In the genomic region with DNA sequence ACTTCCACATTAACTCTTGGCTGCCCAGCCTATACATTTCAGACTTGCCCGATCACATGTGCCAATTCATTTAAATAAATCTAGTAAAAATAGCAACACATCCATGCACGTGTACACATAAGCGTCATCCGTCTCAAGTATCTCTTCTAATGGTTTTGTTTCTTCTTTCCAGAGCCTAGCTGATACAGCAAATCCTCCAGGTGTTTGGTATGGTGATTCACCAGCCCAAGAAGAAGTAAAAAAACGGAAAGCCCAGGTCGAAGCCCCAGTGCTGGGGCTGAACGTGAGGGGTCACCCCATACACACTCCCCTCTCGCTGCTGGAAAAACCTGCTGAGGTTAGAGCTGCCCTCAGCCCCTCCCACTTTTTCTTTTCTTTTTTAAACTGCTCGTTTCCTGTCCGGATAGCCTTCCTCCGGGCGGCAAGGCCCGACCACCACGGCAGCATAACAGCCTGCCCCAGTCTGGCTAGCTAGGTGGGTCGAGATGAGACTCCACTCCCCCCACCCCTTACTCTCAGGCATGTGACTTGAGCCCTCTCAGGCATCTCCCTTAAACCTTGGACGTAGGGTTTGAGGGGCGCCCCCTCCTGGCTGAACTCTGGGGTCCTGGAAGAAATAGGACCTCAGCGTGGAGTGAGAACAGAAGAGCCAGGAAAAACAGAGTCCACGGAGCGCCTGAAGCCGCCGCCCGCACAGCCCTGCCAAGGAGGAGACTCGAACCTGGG, we compare ENCODE assay signal across 9 cellular contexts. TPM values are rescaled to one million over a fixed set of nuclear protein-coding genes. Genes with fewer than 3 reads are reported as not detected.
DNase-seq lines count a peak whose midpoint lies in the region; ATAC-seq and TF ChIP-seq lines count a peak whose summit lies in the region.
"Had no signal": no experiment of that assay in that cellular context is flagged by ENCODE, and none has a peak within 500 bp of the region (broad histone marks: within the 10 kb centered on the region; RNA-seq: fewer than 3 reads in every experiment).

No MANE protein-coding gene starts in this region.

- in situ Hi-C loops in ACHN (cut with HindIII; ENCODE audit: low pct_ligation_motif_present, low pct_unique_long_range_greater_than_20kb, low sequenced_read_pairs) (no loop called here), transverse colon (cut with MboI; ENCODE audit: low pct_ligation_motif_present in 1 of 4, low pct_unique_long_range_greater_than_20kb in 1 of 4, low sequenced_read_pairs in 3 of 4) (no loop called here)

- no peaks in the 10 kb centered on the region for H3K9me3 ChIP-seq in sigmoid colon
- no peaks in the 10 kb centered on the region for H3K9me3 ChIP-seq in transverse colon

- intact Hi-C loops in sigmoid colon (cut with DNase I) = no loop called here
- intact Hi-C loops in transverse colon (cut with DNase I; ENCODE audit: low total_unique reads) = no loop called here

- H3K36me3 ChIP-seq in GM06990 (ENCODE audit: control insufficient read depth, insufficient read depth, low read length) (no peaks in the 10 kb centered on the region), sigmoid colon (no peaks in the 10 kb centered on the region), transverse colon (no peaks in the 10 kb centered on the region)

- WGBS in sigmoid colon, 2 donors = 4 to 8% methylated on average over 24 of the region's 24 CpGs
- 6 to 10% methylated on average over 7 to 24 of the region's 24 CpGs for WGBS in transverse colon (ENCODE audit: low coverage in 1 of 2), 2 donors

- H3K27me3 ChIP-seq in GM06990 (replicated peaks; ENCODE audit: control insufficient read depth, insufficient read depth, low read length) (no peaks in the 10 kb centered on the region), sigmoid colon (peaks cover 74 to 100% (median 92%) of the 10 kb centered on the region in 3 donors), transverse colon (peaks cover 100% of the 10 kb centered on the region)

- no peak for TF ChIP-seq EP300 in sigmoid colon (IDR thresholded peaks at IDR 0.05)
- no peak for TF ChIP-seq EP300 in transverse colon (IDR thresholded peaks at IDR 0.05; ENCODE audit: low read depth)

- TF ChIP-seq POLR2A in sigmoid colon (IDR thresholded peaks at IDR 0.05) (no peak), transverse colon (IDR thresholded peaks at IDR 0.05) (no peak)

- ATAC-seq in GM19035 (IDR thresholded peaks at IDR 0.05; ENCODE audit: unreplicated experiment) = no peak

- H3K27ac ChIP-seq in sigmoid colon = no peak overlapping the region
- H3K27ac ChIP-seq in transverse colon = no peak overlapping the region

- peak; percentile 80 for DNase-seq in ACHN
- DNase-seq in GM06990 (ENCODE audit: extremely low read depth, insufficient read length) = peak; percentile 71
- peak; percentile 65 for DNase-seq in NCI-H748 (lab: John Stamatoyannopoulos, UW; ENCODE audit: unreplicated experiment)
- DNase-seq in cerebellar cortex (ENCODE audit: low spot score) = peak; percentile 67
- DNase-seq in sigmoid colon = peak; percentile 48
- no peak for DNase-seq in transverse colon
- DNase-seq in nucleus accumbens (lab: John Stamatoyannopoulos, UW) = no peak

- TF ChIP-seq CTCF in GM06990 (IDR thresholded peaks at IDR 0.05; ENCODE audit: insufficient read depth, low read length, poor library complexity, severe bottlenecking) (peak; percentile 72), sigmoid colon (IDR thresholded peaks at IDR 0.05) (no peak), transverse colon (IDR thresholded peaks at IDR 0.05) (no peak)

- H3K4me3 ChIP-seq in GM06990 (replicated peaks; ENCODE audit: low read depth, low read length) (peak overlapping the region; percentile 35), sigmoid colon (no peak overlapping the region), transverse colon (no peak overlapping the region)

- H3K4me1 ChIP-seq in sigmoid colon (peaks cover 0 to 34% (median 19%) of the 10 kb centered on the region in 4 donors), transverse colon (peaks cover 8 to 29% (median 21%) of the 10 kb centered on the region in 4 donors)

RNA-seq across cellular contexts. Expression of a gene that starts 13.9 kb away (rescaled TPM):
- total RNA-seq in sigmoid colon (not detected), transverse colon (not detected)
- not detected for polyA plus RNA-seq in sigmoid colon
- total RNA-seq: LHCN-M2 had no signal

RNA-seq across cellular contexts. Expression of a gene that starts 39.2 kb away (rescaled TPM):
- total RNA-seq in sigmoid colon (10 to 100 TPM in 1 of 4 donors, 1 to 10 TPM in 3; 2.6 to 10.5 (median 5.0) TPM), transverse colon (10 to 100 TPM; 12.1 to 64.3 (median 16.1) TPM)
- polyA plus RNA-seq in sigmoid colon = 10 to 100 TPM in 1 of 3 donors, 1 to 10 TPM in 2; 7.2 to 11.3 (median 7.2) TPM

Comparison
In these comparisons a context has a peak if more than half of its experiments do, and no peak if none do; other contexts are left out.
1. DNase-seq: peak in ACHN (single experiment), GM06990 (single experiment), NCI-H748 (single experiment), cerebellar cortex (single experiment) and sigmoid colon (single experiment); none in transverse colon (single experiment) and nucleus accumbens (0 of 56).